9 cellular contexts compared by ENCODE assay signal in genomic region chr6:47083586-47084047, GRCh38. TPM values are rescaled to one million over a fixed set of nuclear protein-coding genes. Genes with fewer than 3 reads are reported as not detected.
DNase-seq lines count a peak whose midpoint lies in the region; ATAC-seq, FAIRE-seq and TF ChIP-seq lines count a peak whose summit lies in the region.
"Had no signal": no experiment of that assay in that cellular context is flagged by ENCODE, and none has a peak within 500 bp of the region (broad histone marks: within the 10 kb centered on the region; RNA-seq: fewer than 3 reads in every experiment).

No MANE protein-coding gene starts in this region.

- peak; percentile 83 for ATAC-seq in RWPE2 (ENCODE audit: low read depth)
- no peak for ATAC-seq in effector memory CD8-positive, alpha-beta T cell (replicated peaks)
- ATAC-seq in GM18909 (IDR thresholded peaks at IDR 0.05; ENCODE audit: poor library complexity, unreplicated experiment), result no peak
- ATAC-seq in activated CD8-positive, alpha-beta T cell treated with anti-CD3 and anti-CD28 coated beads, Interleukin-2, amount 10 ng/mL, durations not matched to agents 7 days and 5 days, result no peak

- no peak overlapping the region for H3K27ac ChIP-seq in GM23248
- H3K27ac ChIP-seq in RWPE2 (ENCODE audit: poor library complexity, severe bottlenecking), result no peak overlapping the region
- H3K27ac ChIP-seq in cardiac muscle cell, result peak overlapping the region; percentile 53
- no peak overlapping the region for H3K27ac ChIP-seq in small intestine (ENCODE audit: low read depth in 1 of 2, low read length in 1 of 2)

- no peak for FAIRE-seq in small intestine (lab: Jason Lieb, UNC)

- H3K4me1 ChIP-seq in GM23248 (ENCODE audit: insufficient read depth) (no peaks in the 10 kb centered on the region), RWPE2 (ENCODE audit: insufficient read depth, poor library complexity, severe bottlenecking) (peaks cover 7% of the 10 kb centered on the region), cardiac muscle cell (ENCODE audit: low read depth) (peaks cover 18% of the 10 kb centered on the region), small intestine (ENCODE audit: control insufficient read depth in 2 of 2, insufficient read depth in 1 of 2, low read depth in 1 of 2, low read length in 1 of 2) (no peaks in the 10 kb centered on the region)

- no peak overlapping the region for H3K4me3 ChIP-seq in GM23248
- no peak overlapping the region for H3K4me3 ChIP-seq in RWPE2 (ENCODE audit: severe bottlenecking)
- H3K4me3 ChIP-seq in cardiac muscle cell, result no peak overlapping the region
- no peak overlapping the region for H3K4me3 ChIP-seq in small intestine (ENCODE audit: low read depth in 1 of 2, low read length in 2 of 2)

- no peak overlapping the region for H3K9ac ChIP-seq in GM23248

- in situ Hi-C loops in GM23248 (cut with MboI), result no loop called here

- no peaks in the 10 kb centered on the region for H3K9me3 Mint-ChIP-seq in effector memory CD8-positive, alpha-beta T cell
- no peaks in the 10 kb centered on the region for H3K9me3 Mint-ChIP-seq in activated T-helper 2 cell treated with anti-CD3 and anti-CD28 coated beads, Interferon-gamma antibody, Interleukin-2, Interleukin-4, amounts not matched to agents 10 μg/mL and 5 μg/mL and 100 μg/mL, durations not matched to agents 14 hours and 24 hours and 36 hours
- H3K9me3 Mint-ChIP-seq in activated CD8-positive, alpha-beta T cell treated with anti-CD3 and anti-CD28 coated beads, Interleukin-2, amount 10 ng/mL, durations not matched to agents 7 days and 5 days (ENCODE audit: insufficient read depth), result no peaks in the 10 kb centered on the region
- H3K9me3 Mint-ChIP-seq: memory B cell had no signal

- no peaks in the 10 kb centered on the region for H3K9me3 ChIP-seq in GM23248 (ENCODE audit: low read depth)
- no peaks in the 10 kb centered on the region for H3K9me3 ChIP-seq in RWPE2 (ENCODE audit: severe bottlenecking)
- no peaks in the 10 kb centered on the region for H3K9me3 ChIP-seq in cardiac muscle cell (ENCODE audit: low read depth)
- H3K9me3 ChIP-seq in small intestine (ENCODE audit: control insufficient read depth, low read depth), result no peaks in the 10 kb centered on the region

- no peak overlapping the region for H3K4me2 ChIP-seq in GM23248 (ENCODE audit: unreplicated experiment)

- no peaks in the 10 kb centered on the region for H3K79me2 ChIP-seq in GM23248 (ENCODE audit: insufficient read depth)

- POLR2A ChIA-PET in activated CD8-positive, alpha-beta T cell treated with anti-CD3 and anti-CD28 coated beads, Interleukin-2, amount 10 ng/mL, durations not matched to agents 7 days and 5 days (lab: Charles Lee), result no interaction called here

- no peaks in the 10 kb centered on the region for H3F3A ChIP-seq in GM23248 (ENCODE audit: insufficient read depth)

- no peak overlapping the region for H2AFZ ChIP-seq in GM23248

- intact Hi-C loops in activated T-helper 2 cell treated with anti-CD3 and anti-CD28 coated beads, Interferon-gamma antibody, Interleukin-2, Interleukin-4, amounts not matched to agents 10 μg/mL and 5 μg/mL and 100 μg/mL, durations not matched to agents 14 hours and 24 hours and 36 hours (cut with micrococcal nuclease), result no loop called here

- no peaks in the 10 kb centered on the region for H3K36me3 ChIP-seq in GM23248 (ENCODE audit: low read depth)
- no peaks in the 10 kb centered on the region for H3K36me3 ChIP-seq in RWPE2 (ENCODE audit: low read depth)
- H3K36me3 ChIP-seq in cardiac muscle cell, result no peaks in the 10 kb centered on the region
- H3K36me3 ChIP-seq in small intestine (ENCODE audit: control insufficient read depth in 2 of 2, insufficient read depth in 2 of 2, low read length in 2 of 2), result no peaks in the 10 kb centered on the region

- no peak for TF ChIP-seq CTCF in RWPE2 (IDR thresholded peaks at IDR 0.05; ENCODE audit: poor library complexity, severe bottlenecking)
- TF ChIP-seq CTCF in cardiac muscle cell (IDR thresholded peaks at IDR 0.05; ENCODE audit: low read depth, low read length), result no peak

- peaks cover 0 to 14% of the 10 kb centered on the region in 2 donors for H3K27me3 Mint-ChIP-seq in effector memory CD8-positive, alpha-beta T cell
- H3K27me3 Mint-ChIP-seq in activated T-helper 2 cell treated with anti-CD3 and anti-CD28 coated beads, Interferon-gamma antibody, Interleukin-2, Interleukin-4, amounts not matched to agents 10 μg/mL and 5 μg/mL and 100 μg/mL, durations not matched to agents 14 hours and 24 hours and 36 hours (ENCODE audit: low read depth), result peaks cover 2% of the 10 kb centered on the region
- H3K27me3 Mint-ChIP-seq in activated CD8-positive, alpha-beta T cell treated with anti-CD3 and anti-CD28 coated beads, Interleukin-2, amount 10 ng/mL, durations not matched to agents 7 days and 5 days (ENCODE audit: low read depth), result peaks cover 2% of the 10 kb centered on the region

- no peaks in the 10 kb centered on the region for H3K9me2 ChIP-seq in GM23248 (ENCODE audit: insufficient read depth)

- DNase-seq in GM23248 (peak; percentile 42), RWPE2 (ENCODE audit: low spot score) (no peak), cardiac muscle cell (ENCODE audit: low read depth in 1 of 2, low spot score in 1 of 2) (peak; percentile 96 to 99), small intestine (peak; percentile 53)
- no peak for DNase-seq in effector memory CD8-positive, alpha-beta T cell
- no peak for DNase-seq in activated T-helper 2 cell treated with anti-CD3 and anti-CD28 coated beads, Interferon-gamma antibody, Interleukin-2, Interleukin-4, amounts not matched to agents 10 μg/mL and 5 μg/mL and 100 μg/mL, durations not matched to agents 14 hours and 24 hours and 36 hours (ENCODE audit: low spot score)
- DNase-seq in activated CD8-positive, alpha-beta T cell treated with anti-CD3 and anti-CD28 coated beads, Interleukin-2, amount 10 ng/mL, durations not matched to agents 7 days and 5 days, result no peak

- WGBS in GM23248 (ENCODE audit: low coverage in 1 of 2, low lambda C conversion rate in 2 of 2, missing lambda C conversion rate in 2 of 2), 2 experiments, result 0 to 5% methylated on average over 3 of the region's 3 CpGs
- 2 to 13% (median 11%) methylated on average over 3 of the region's 3 CpGs for WGBS in small intestine, 3 donors

- no peak overlapping the region for H3K27ac Mint-ChIP-seq in effector memory CD8-positive, alpha-beta T cell
- H3K27ac Mint-ChIP-seq in activated T-helper 2 cell treated with anti-CD3 and anti-CD28 coated beads, Interferon-gamma antibody, Interleukin-2, Interleukin-4, amounts not matched to agents 10 μg/mL and 5 μg/mL and 100 μg/mL, durations not matched to agents 14 hours and 24 hours and 36 hours, result no peak overlapping the region
- no peak overlapping the region for H3K27ac Mint-ChIP-seq in activated CD8-positive, alpha-beta T cell treated with anti-CD3 and anti-CD28 coated beads, Interleukin-2, amount 10 ng/mL, durations not matched to agents 7 days and 5 days
- H3K27ac Mint-ChIP-seq: memory B cell had no signal

- CTCF ChIA-PET in activated CD8-positive, alpha-beta T cell treated with anti-CD3 and anti-CD28 coated beads, Interleukin-2, amount 10 ng/mL, durations not matched to agents 7 days and 5 days (lab: Charles Lee), result no interaction called here

- H3K4me3 Mint-ChIP-seq in effector memory CD8-positive, alpha-beta T cell, result no peak overlapping the region
- H3K4me3 Mint-ChIP-seq in activated T-helper 2 cell treated with anti-CD3 and anti-CD28 coated beads, Interferon-gamma antibody, Interleukin-2, Interleukin-4, amounts not matched to agents 10 μg/mL and 5 μg/mL and 100 μg/mL, durations not matched to agents 14 hours and 24 hours and 36 hours (ENCODE audit: low read depth), result no peak overlapping the region
- no peak overlapping the region for H3K4me3 Mint-ChIP-seq in activated CD8-positive, alpha-beta T cell treated with anti-CD3 and anti-CD28 coated beads, Interleukin-2, amount 10 ng/mL, durations not matched to agents 7 days and 5 days
- H3K4me3 Mint-ChIP-seq: memory B cell had no signal

- H4K20me1 ChIP-seq in GM23248 (ENCODE audit: insufficient read depth), result no peaks in the 10 kb centered on the region

- H3K27me3 ChIP-seq in GM23248 (replicated peaks; ENCODE audit: insufficient read depth), result no peaks in the 10 kb centered on the region; the same call in 1 of the 2 replicates
- H3K27me3 ChIP-seq in RWPE2 (ENCODE audit: insufficient read depth, poor library complexity, severe bottlenecking), result no peaks in the 10 kb centered on the region
- H3K27me3 ChIP-seq in cardiac muscle cell, result no peaks in the 10 kb centered on the region
- no peaks in the 10 kb centered on the region for H3K27me3 ChIP-seq in small intestine (ENCODE audit: control insufficient read depth in 2 of 2, insufficient read depth in 2 of 2, low read length in 2 of 2)

- H3K4me1 Mint-ChIP-seq in effector memory CD8-positive, alpha-beta T cell (ENCODE audit: low read depth in 2 of 2), result no peaks in the 10 kb centered on the region
- H3K4me1 Mint-ChIP-seq in activated T-helper 2 cell treated with anti-CD3 and anti-CD28 coated beads, Interferon-gamma antibody, Interleukin-2, Interleukin-4, amounts not matched to agents 10 μg/mL and 5 μg/mL and 100 μg/mL, durations not matched to agents 14 hours and 24 hours and 36 hours (ENCODE audit: low read depth), result no peaks in the 10 kb centered on the region
- H3K4me1 Mint-ChIP-seq in activated CD8-positive, alpha-beta T cell treated with anti-CD3 and anti-CD28 coated beads, Interleukin-2, amount 10 ng/mL, durations not matched to agents 7 days and 5 days (ENCODE audit: low read depth), result no peaks in the 10 kb centered on the region
- H3K4me1 Mint-ChIP-seq: memory B cell had no signal

- no peaks in the 10 kb centered on the region for H3K36me3 Mint-ChIP-seq in effector memory CD8-positive, alpha-beta T cell (ENCODE audit: insufficient read depth)
- no peaks in the 10 kb centered on the region for H3K36me3 Mint-ChIP-seq in activated T-helper 2 cell treated with anti-CD3 and anti-CD28 coated beads, Interferon-gamma antibody, Interleukin-2, Interleukin-4, amounts not matched to agents 10 μg/mL and 5 μg/mL and 100 μg/mL, durations not matched to agents 14 hours and 24 hours and 36 hours (ENCODE audit: low read depth)
- no peaks in the 10 kb centered on the region for H3K36me3 Mint-ChIP-seq in activated CD8-positive, alpha-beta T cell treated with anti-CD3 and anti-CD28 coated beads, Interleukin-2, amount 10 ng/mL, durations not matched to agents 7 days and 5 days (ENCODE audit: low read depth)
- H3K36me3 Mint-ChIP-seq: memory B cell had no signal

RNA-seq across cellular contexts. Expression of gene ADGRF1, which starts 41.5 kb away (rescaled TPM):
- not detected in 2 replicates for total RNA-seq in GM23248 (2014; rRNA removed; shearing (Covaris generic))
- polyA plus RNA-seq in GM23248 (2016; fragmentation: Nextera tagmentation; extraction: Ambion mirVana) (not detected in 2 replicates), cardiac muscle cell (not detected in 2 replicates), small intestine (1 to 10 TPM; 1.1 to 1.7 (median 1.6) TPM)
- not detected in 2 replicates for total RNA-seq in cardiac muscle cell
- not detected in 2 replicates for total RNA-seq in activated T-helper 2 cell treated with anti-CD3 and anti-CD28 coated beads, Interferon-gamma antibody, Interleukin-2, Interleukin-4, amounts not matched to agents 10 μg/mL and 5 μg/mL and 100 μg/mL, durations not matched to agents 14 hours and 24 hours and 36 hours
- total RNA-seq in activated CD8-positive, alpha-beta T cell treated with anti-CD3 and anti-CD28 coated beads, Interleukin-2, amount 10 ng/mL, durations not matched to agents 7 days and 5 days, result not detected

Comparison
In these comparisons a context has a peak if more than half of its experiments do, and no peak if none do; other contexts are left out.
1. DNase-seq: peak in GM23248 (single experiment), cardiac muscle cell (2 of 2) and small intestine (single experiment); none in RWPE2 (single experiment), effector memory CD8-positive, alpha-beta T cell (0 of 3), activated T-helper 2 cell treated with anti-CD3 and anti-CD28 coated beads, Interferon-gamma antibody, Interleukin-2, Interleukin-4, amounts not matched to agents 10 μg/mL and 5 μg/mL and 100 μg/mL, durations not matched to agents 14 hours and 24 hours and 36 hours (single experiment) and activated CD8-positive, alpha-beta T cell treated with anti-CD3 and anti-CD28 coated beads, Interleukin-2, amount 10 ng/mL, durations not matched to agents 7 days and 5 days (single experiment).